8 cellular contexts compared by ENCODE assay signal in genomic region chr1:184755226-184756065, GRCh38. TPM values are rescaled to one million over a fixed set of nuclear protein-coding genes. Genes with fewer than 3 reads are reported as not detected.
A peak's percentile ranks its signal among the peaks of the same experiment; 100 is the strongest.
DNase-seq lines count a peak whose midpoint lies in the region; ATAC-seq and TF ChIP-seq lines count a peak whose summit lies in the region.

No MANE protein-coding gene starts in this region.

- H2AFZ ChIP-seq in fibroblast of lung (ENCODE audit: low read length) (peak overlapping the region; percentile 93), neuron (ENCODE audit: low read depth, low read length) (peak overlapping the region; percentile 80)

- no peaks in the 10 kb centered on the region for H4K20me1 ChIP-seq in fibroblast of lung (ENCODE audit: control insufficient read depth, extremely low read depth, insufficient read depth, low read length)

- H3K4me1 ChIP-seq in CD4-positive, alpha-beta memory T cell (ENCODE audit: insufficient read depth, low read length), result peaks cover 32% of the 10 kb centered on the region
- H3K4me1 ChIP-seq in fibroblast of lung (ENCODE audit: control insufficient read depth, extremely low read depth, insufficient read depth, low read length) (no peaks in the 10 kb centered on the region), neuron (ENCODE audit: insufficient read depth, low read length) (peaks cover 7% of the 10 kb centered on the region)

- no peaks in the 10 kb centered on the region for H3K36me3 ChIP-seq in CD4-positive, alpha-beta memory T cell (ENCODE audit: insufficient read depth, low read length)
- H3K36me3 ChIP-seq in fibroblast of lung (ENCODE audit: control insufficient read depth, insufficient read depth, low read length), result no peaks in the 10 kb centered on the region
- H3K36me3 ChIP-seq in neuron (ENCODE audit: insufficient read depth, low read length), result no peaks in the 10 kb centered on the region

- H3K27ac Mint-ChIP-seq in CD4-positive, alpha-beta memory T cell, result peak overlapping the region; percentile 82 to 98 (median 96)
- H3K27ac Mint-ChIP-seq in activated CD4-positive, alpha-beta memory T cell treated with anti-CD3 and anti-CD28 coated beads for 36 hours, result peak overlapping the region; percentile 93

- TF ChIP-seq CTCF in fibroblast of lung (conservative IDR thresholded peaks at IDR 0.05 in 1 of 2, IDR thresholded peaks at IDR 0.05 in 1 of 2; ENCODE audit: low read depth in 1 of 2, low read length in 2 of 2), result no peak

- peak overlapping the region; percentile 88 for H3K4me2 ChIP-seq in fibroblast of lung (ENCODE audit: extremely low read depth, insufficient read depth, low read length)

- H3K79me2 ChIP-seq in fibroblast of lung (ENCODE audit: control insufficient read depth, insufficient read depth, low read length), result peaks cover 26% of the 10 kb centered on the region

- peak overlapping the region; percentile 94 for H3K27ac ChIP-seq in CD4-positive, alpha-beta memory T cell (ENCODE audit: low read depth, low read length)
- peak overlapping the region; percentile 33 for H3K27ac ChIP-seq in fibroblast of lung (ENCODE audit: insufficient read depth, low read length)

- peak in 2 of 5 donors; percentile 9 to 67 for DNase-seq in CD4-positive, alpha-beta memory T cell
- DNase-seq in HS-27A (ENCODE audit: low read depth) (peak; percentile 24), fibroblast of lung (ENCODE audit: low read depth in 2 of 2) (peak; percentile 46 to 55), NCI-H2029 treated with DMSO at 0.1 percent for 48 hours (lab: John Stamatoyannopoulos, UW) (no peak), NCI-H226 (no peak)
- peak; percentile 42 for DNase-seq in activated CD4-positive, alpha-beta memory T cell treated with anti-CD3 and anti-CD28 coated beads for 36 hours

- peak overlapping the region; percentile 73 to 96 for H3K4me3 ChIP-seq in CD4-positive, alpha-beta memory T cell (ENCODE audit: low read length in 2 of 2)
- H3K4me3 ChIP-seq in fibroblast of lung (replicated peaks in 1 of 4; ENCODE audit: control extremely low read depth in 1 of 4, insufficient read depth in 1 of 4, low read depth in 3 of 4, low read length in 4 of 4) (peak overlapping the region; percentile 54 to 94 (median 70)), neuron (ENCODE audit: low read length) (peak overlapping the region; percentile 85)

- H3K27me3 Mint-ChIP-seq in CD4-positive, alpha-beta memory T cell, result no peaks in the 10 kb centered on the region
- H3K27me3 Mint-ChIP-seq in activated CD4-positive, alpha-beta memory T cell treated with anti-CD3 and anti-CD28 coated beads for 36 hours, result peaks cover 2% of the 10 kb centered on the region

- peaks cover 28 to 51% (median 37%) of the 10 kb centered on the region in 4 donors for H3K4me1 Mint-ChIP-seq in CD4-positive, alpha-beta memory T cell
- peaks cover 32% of the 10 kb centered on the region for H3K4me1 Mint-ChIP-seq in activated CD4-positive, alpha-beta memory T cell treated with anti-CD3 and anti-CD28 coated beads for 36 hours (ENCODE audit: low read depth)

- H3K27me3 ChIP-seq in CD4-positive, alpha-beta memory T cell (ENCODE audit: insufficient read depth, low read length), result no peaks in the 10 kb centered on the region
- H3K27me3 ChIP-seq in fibroblast of lung (ENCODE audit: control insufficient read depth, insufficient read depth, low read length), result no peaks in the 10 kb centered on the region
- H3K27me3 ChIP-seq in neuron (ENCODE audit: insufficient read depth, low read length), result peaks cover 3% of the 10 kb centered on the region

- peak overlapping the region; percentile 48 for H3K9ac ChIP-seq in fibroblast of lung (ENCODE audit: insufficient read depth, low read length)

- POLR2A ChIA-PET in CD4-positive, alpha-beta memory T cell (lab: Charles Lee; ENCODE audit: partially characterized antibody), result interaction anchor here (1.0 to 4.7 kb wide), 11 partner anchors 8 to 1620 kb away, joined by 3 to 104 read pairs (median 6); partner anchors contain the start of genes IVNS1ABP, NIBAN1, ODR4 and SWT1
- POLR2A ChIA-PET in activated CD4-positive, alpha-beta memory T cell treated with anti-CD3 and anti-CD28 coated beads for 36 hours (lab: Charles Lee), result interaction anchor here (0.6 to 3.9 kb wide), 14 partner anchors 10 to 1916 kb away, joined by 3 to 34 read pairs (median 3); partner anchors contain the start of genes DHX9, IVNS1ABP and NIBAN1

- H3K9me3 ChIP-seq in CD4-positive, alpha-beta memory T cell (ENCODE audit: control insufficient read depth in 1 of 2, low read length in 2 of 2), result no peaks in the 10 kb centered on the region
- H3K9me3 ChIP-seq in fibroblast of lung (ENCODE audit: control insufficient read depth, insufficient read depth, low read depth, low read length) (no peaks in the 10 kb centered on the region), neuron (ENCODE audit: low read length) (no peaks in the 10 kb centered on the region)

- H3K4me3 Mint-ChIP-seq in CD4-positive, alpha-beta memory T cell, result peak overlapping the region; percentile 90 to 98 (median 96)
- peak overlapping the region; percentile 93 for H3K4me3 Mint-ChIP-seq in activated CD4-positive, alpha-beta memory T cell treated with anti-CD3 and anti-CD28 coated beads for 36 hours

- CTCF ChIA-PET in CD4-positive, alpha-beta memory T cell (lab: Charles Lee; ENCODE audit: partially characterized antibody), result interaction anchor here (0.6 to 1.0 kb wide), 2 partner anchors 39 to 53 kb away, joined by 3 read pairs; no protein-coding TSS in a partner anchor
- CTCF ChIA-PET in activated CD4-positive, alpha-beta memory T cell treated with anti-CD3 and anti-CD28 coated beads for 36 hours (lab: Charles Lee), result interaction anchor here (0.6 to 2.1 kb wide), 4 partner anchors 10 to 226 kb away, joined by 3 to 11 read pairs (median 4); partner anchors contain the start of gene NIBAN1

- ATAC-seq in GM18909 (IDR thresholded peaks at IDR 0.05; ENCODE audit: poor library complexity, unreplicated experiment), result peak; percentile 2

- H3K36me3 Mint-ChIP-seq in CD4-positive, alpha-beta memory T cell, result peaks cover 3 to 17% of the 10 kb centered on the region in 2 donors
- H3K36me3 Mint-ChIP-seq in activated CD4-positive, alpha-beta memory T cell treated with anti-CD3 and anti-CD28 coated beads for 36 hours, result no peaks in the 10 kb centered on the region

- H3K9me3 Mint-ChIP-seq in CD4-positive, alpha-beta memory T cell, result no peaks in the 10 kb centered on the region
- no peaks in the 10 kb centered on the region for H3K9me3 Mint-ChIP-seq in activated CD4-positive, alpha-beta memory T cell treated with anti-CD3 and anti-CD28 coated beads for 36 hours

- intact Hi-C loops in CD4-positive, alpha-beta memory T cell (cut with micrococcal nuclease), result loop anchor here (1.0 to 10.0 kb wide), 8 partner anchors 52 to 1121 kb away; partner anchors contain the start of genes ARPC5, IVNS1ABP, RNF2 and TRMT1L
- intact Hi-C loops in activated CD4-positive, alpha-beta memory T cell treated with anti-CD3 and anti-CD28 coated beads for 36 hours (cut with micrococcal nuclease), result loop anchor here (1.0 to 10.0 kb wide), 12 partner anchors 12 to 1620 kb away; partner anchors contain the start of genes ARPC5, IVNS1ABP, ODR4 and SWT1

RNA-seq across cellular contexts. Expression of gene EDEM3, which starts 0.8 kb away (rescaled TPM):
- 10 to 100 TPM; 58.6 to 61.7 TPM for total RNA-seq in CD4-positive, alpha-beta memory T cell
- 10 to 100 TPM in 1 of 2 donors, 1 to 10 TPM in 1; 8.5 to 13.6 TPM for polyA plus RNA-seq in CD4-positive, alpha-beta memory T cell
- total RNA-seq in activated CD4-positive, alpha-beta memory T cell treated with anti-CD3 and anti-CD28 coated beads for 36 hours, result 10 to 100 TPM; 14.5 to 15.2 TPM
- total RNA-seq in fibroblast of lung, result 47.9 and 52.4 TPM in 2 replicates
- 27.0 and 40.2 TPM in 2 replicates for polyA plus RNA-seq in fibroblast of lung
- 14.1 and 19.8 TPM in 2 replicates for polyA plus RNA-seq in fibroblast of lung (2012)
- polyA minus RNA-seq in fibroblast of lung (ENCODE audit: low replicate concordance), result 15.7 and 23.1 TPM in 2 replicates

Comparison
In these comparisons a context has a peak if more than half of its experiments do, and no peak if none do; other contexts are left out.
1. DNase-seq: peak in HS-27A (single experiment), activated CD4-positive, alpha-beta memory T cell treated with anti-CD3 and anti-CD28 coated beads for 36 hours (single experiment) and fibroblast of lung (2 of 2); none in NCI-H2029 treated with DMSO at 0.1 percent for 48 hours (single experiment) and NCI-H226 (single experiment).
2. Peak in every context shown above with its lines, with median percentiles within 50 percentile points of each other: H3K4me3 ChIP-seq.